Comparison of ENCODE assay signal across 1 cellular context in genomic region chr9:89309608-89310485, GRCh38.
TF ChIP-seq lines count a peak whose summit lies in the region.

No MANE protein-coding gene starts in this region.

TF ChIP-seq in liver, 16 proteins besides CTCF, POLR2A, EP300 and RAD21 (continued from another document):
- no peak for TF ChIP-seq ATF3 (IDR thresholded peaks at IDR 0.05)
- no peak for TF ChIP-seq SP1 (IDR thresholded peaks at IDR 0.05)
- no peak for TF ChIP-seq MAX (IDR thresholded peaks at IDR 0.05)
- TF ChIP-seq YY1 (IDR thresholded peaks at IDR 0.05), result no peak
